1 cellular context compared by ENCODE assay signal in the genomic region with DNA sequence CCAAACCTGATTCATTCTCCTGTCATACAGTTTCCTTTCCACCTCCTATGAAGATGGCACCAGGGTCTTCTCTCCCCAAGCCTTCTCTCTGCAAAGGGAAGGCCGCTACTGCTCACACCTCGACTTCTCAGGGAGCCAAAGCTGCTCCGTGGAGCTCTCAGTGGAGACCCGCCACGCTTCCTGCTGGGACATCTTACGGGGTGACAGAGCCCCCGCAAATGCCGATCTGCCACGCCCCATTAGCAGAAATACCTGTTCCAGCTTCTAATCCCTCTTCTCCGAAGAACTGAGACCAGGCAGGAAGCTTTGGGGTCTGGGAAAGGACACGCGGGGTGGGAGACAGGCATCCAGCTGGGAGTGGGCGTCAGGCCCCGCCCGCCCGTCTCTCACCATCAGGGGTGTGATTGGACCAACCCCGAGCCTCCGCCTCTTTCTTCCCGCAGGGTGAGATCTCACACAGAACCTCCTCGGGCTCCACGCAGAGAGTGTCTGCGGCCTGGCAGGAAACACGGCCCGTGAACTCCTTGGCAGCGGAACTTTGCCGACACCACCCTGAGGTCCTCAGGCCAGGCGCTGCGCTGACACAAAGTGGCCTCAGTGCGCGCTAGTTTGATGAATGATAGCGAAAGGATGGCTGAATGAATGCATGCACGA.
TF ChIP-seq lines count a peak whose summit lies in the region.

No MANE protein-coding gene starts in this region.

TF ChIP-seq in HEK293, 187 proteins besides CTCF, POLR2A, EP300 and RAD21:
- TF ChIP-seq ZNF777 (tag by site-specific recombination; IDR thresholded peaks at IDR 0.05; ENCODE audit: borderline replicate concordance): no peak
- peak; percentile 28; the same call in 1 of the 2 replicates for TF ChIP-seq KLF1 (tag by site-specific recombination; IDR thresholded peaks at IDR 0.05)
